13 cellular contexts compared by ENCODE assay signal in the genomic region with DNA sequence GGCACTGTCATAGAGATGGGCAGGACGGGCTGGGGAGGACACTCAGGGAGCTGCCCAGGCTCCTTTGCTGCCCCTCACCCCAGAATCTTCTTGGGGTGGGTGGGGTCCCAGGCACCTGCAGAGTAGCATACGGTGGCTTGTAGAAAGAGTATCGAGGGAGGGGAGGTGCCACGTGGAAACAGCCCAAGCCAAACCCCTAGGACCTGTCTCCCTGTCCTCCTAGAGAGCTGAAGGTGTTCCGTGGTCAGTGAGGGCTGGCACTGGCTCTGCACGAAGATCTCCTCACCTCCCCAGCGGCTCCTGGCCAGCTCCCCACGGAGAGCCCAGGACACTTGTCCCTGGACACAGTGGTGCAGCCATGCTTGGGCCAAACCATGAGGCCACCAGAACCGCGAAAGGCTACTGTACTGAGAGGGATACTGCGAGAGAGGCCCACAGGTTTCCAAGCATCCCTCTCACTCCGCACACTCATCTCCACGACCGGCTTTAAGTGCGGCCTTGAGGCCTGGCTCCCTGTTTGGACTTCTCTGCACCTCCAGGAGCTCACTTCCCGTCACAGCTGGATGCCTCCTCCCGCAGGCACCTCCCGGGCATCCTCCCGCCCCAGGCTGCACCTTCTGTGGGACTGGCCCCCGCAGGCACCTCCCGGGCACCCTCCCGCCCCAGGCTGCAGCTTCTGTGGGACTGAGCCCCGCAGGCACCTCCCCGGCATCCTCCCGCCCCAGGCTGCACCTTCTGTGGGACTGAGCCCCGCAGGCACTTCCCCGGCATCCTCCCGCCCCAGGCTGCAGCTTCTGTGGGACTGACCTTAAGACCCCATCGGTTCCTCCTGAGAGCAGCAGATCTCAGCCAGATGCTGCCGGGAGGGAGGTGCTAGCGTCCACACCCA. TPM values are rescaled to one million over a fixed set of nuclear protein-coding genes. Genes with fewer than 3 reads are reported as not detected.
DNase-seq lines count a peak whose midpoint lies in the region; ATAC-seq and TF ChIP-seq lines count a peak whose summit lies in the region.
"Had no signal": no experiment of that assay in that cellular context is flagged by ENCODE, and none has a peak within 500 bp of the region (broad histone marks: within the 10 kb centered on the region; RNA-seq: fewer than 3 reads in every experiment).

No MANE protein-coding gene starts in this region.

- H3K36me3 ChIP-seq in Panc1 (ENCODE audit: control insufficient read depth, insufficient read depth, low read length) (no peaks in the 10 kb centered on the region; the same call in 1 of the 2 replicates), hepatocyte (replicated peaks; ENCODE audit: insufficient read depth, low read depth) (no peaks in the 10 kb centered on the region)

- H3K27me3 ChIP-seq in Panc1 (ENCODE audit: control insufficient read depth, insufficient read depth, low read length) (no peaks in the 10 kb centered on the region), hepatocyte (no peaks in the 10 kb centered on the region)

- no peaks in the 10 kb centered on the region for H3K9me2 ChIP-seq in hepatocyte (replicated peaks; ENCODE audit: insufficient read depth)

- no peak for DNase-seq in activated naive CD4-positive, alpha-beta T cell treated with anti-CD3 and anti-CD28 coated beads, Interleukin-2, amount 10 ng/mL, durations not matched to agents 7 days and 5 days
- DNase-seq in activated naive CD4-positive, alpha-beta T cell treated with anti-CD3 and anti-CD28 coated beads, Interleukin-2, amount 50 U/mL, for 16 hours = no peak
- DNase-seq in Panc1 (ENCODE audit: low read depth, low spot score) (no peak), hepatocyte (ENCODE audit: low spot score) (no peak), DMS79 (lab: John Stamatoyannopoulos, UW) (no peak), NCI-H748 treated with DMSO at 0.1 percent for 48 hours (lab: John Stamatoyannopoulos, UW) (no peak), germinal center (ENCODE audit: low spot score) (no peak)
- no peak for DNase-seq in stimulated activated naive B cell treated with anti-CD40 and anti-IgM and Interleukin-4, amounts not matched to agents 10 μg/mL and 1 μg/mL and 100 μg/mL, for 72 hours
- DNase-seq: occipital lobe; stimulated activated CD4-positive, alpha-beta T cell treated with anti-CD3 and anti-CD28 coated beads, Interleukin-1b, Interleukin-23, amount 100 ng/mL, for 48 hours had no signal

- BruUV-seq in Panc1 (replicated peaks; lab: Mats Ljungman, UMichigan) = no TSS peak

- peak overlapping the region; percentile 49 for H3K4me3 Mint-ChIP-seq in activated naive CD4-positive, alpha-beta T cell treated with anti-CD3 and anti-CD28 coated beads, Interleukin-2, amount 10 ng/mL, durations not matched to agents 7 days and 5 days
- peak overlapping the region; percentile 35 to 65 for H3K4me3 Mint-ChIP-seq in stimulated activated naive B cell treated with anti-CD40 and anti-IgM and Interleukin-4, amounts not matched to agents 10 μg/mL and 1 μg/mL and 100 μg/mL, for 72 hours

- H3K4me2 ChIP-seq in hepatocyte = peak overlapping the region; percentile 98

- H3K9me3 Mint-ChIP-seq in activated naive CD4-positive, alpha-beta T cell treated with anti-CD3 and anti-CD28 coated beads, Interleukin-2, amount 10 ng/mL, durations not matched to agents 7 days and 5 days = no peaks in the 10 kb centered on the region
- H3K9me3 Mint-ChIP-seq in stimulated activated naive B cell treated with anti-CD40 and anti-IgM and Interleukin-4, amounts not matched to agents 10 μg/mL and 1 μg/mL and 100 μg/mL, for 72 hours = no peaks in the 10 kb centered on the region

- 90% methylated on average over 25 of the region's 31 CpGs for WGBS in hepatocyte (ENCODE audit: low lambda C conversion rate, missing lambda C conversion rate)

- in situ Hi-C loops in Panc1 (cut with HindIII; ENCODE audit: low pct_unique_long_range_greater_than_20kb, low sequenced_read_pairs) = no loop called here

- peaks cover 31% of the 10 kb centered on the region for H3K4me1 Mint-ChIP-seq in activated naive CD4-positive, alpha-beta T cell treated with anti-CD3 and anti-CD28 coated beads, Interleukin-2, amount 10 ng/mL, durations not matched to agents 7 days and 5 days
- peaks cover 22 to 42% of the 10 kb centered on the region in 2 donors for H3K4me1 Mint-ChIP-seq in stimulated activated naive B cell treated with anti-CD40 and anti-IgM and Interleukin-4, amounts not matched to agents 10 μg/mL and 1 μg/mL and 100 μg/mL, for 72 hours

- H3K27ac Mint-ChIP-seq in activated naive CD4-positive, alpha-beta T cell treated with anti-CD3 and anti-CD28 coated beads, Interleukin-2, amount 10 ng/mL, durations not matched to agents 7 days and 5 days = no peak overlapping the region
- H3K27ac Mint-ChIP-seq in stimulated activated naive B cell treated with anti-CD40 and anti-IgM and Interleukin-4, amounts not matched to agents 10 μg/mL and 1 μg/mL and 100 μg/mL, for 72 hours = peak overlapping the region; percentile 75

- intact Hi-C loops in Panc1 (cut with micrococcal nuclease; ENCODE audit: unreplicated experiment) = no loop called here

- H4K20me1 ChIP-seq in hepatocyte (ENCODE audit: insufficient read depth, poor library complexity, severe bottlenecking) = peaks cover 18% of the 10 kb centered on the region

- H3K27ac ChIP-seq in Panc1 (ENCODE audit: low read length) (peak overlapping the region; percentile 85; the same call in 1 of the 2 replicates), hepatocyte (no peak overlapping the region)

- H3K79me2 ChIP-seq in hepatocyte = peaks cover 22% of the 10 kb centered on the region

- H3K4me1 ChIP-seq in Panc1 (ENCODE audit: control insufficient read depth, insufficient read depth, low read length) (peaks cover 40% of the 10 kb centered on the region), hepatocyte (ENCODE audit: insufficient read depth) (peaks cover 30% of the 10 kb centered on the region)

- CTCF ChIA-PET in activated naive CD4-positive, alpha-beta T cell treated with anti-CD3 and anti-CD28 coated beads, Interleukin-2, amount 10 ng/mL, durations not matched to agents 7 days and 5 days (lab: Charles Lee) = no interaction called here
- CTCF ChIA-PET in Panc1 (lab: Charles Lee) = interaction anchor here (0.6 kb wide), 2 partner anchors 37 to 90 kb away, joined by 3 to 5 read pairs; no protein-coding TSS in a partner anchor

- TF ChIP-seq CTCF in Panc1 (IDR thresholded peaks at IDR 0.05) (no peak), hepatocyte (IDR thresholded peaks at IDR 0.05; ENCODE audit: poor library complexity) (no peak)

- no peaks in the 10 kb centered on the region for H3K9me3 ChIP-seq in Panc1 (ENCODE audit: control insufficient read depth, insufficient read depth, low read depth, low read length)
- H3K9me3 ChIP-seq in hepatocyte (ENCODE audit: low read depth) = no peaks in the 10 kb centered on the region

- H3K4me3 ChIP-seq in Panc1 (ENCODE audit: low read depth in 2 of 2, low read length in 2 of 2) = peak overlapping the region in 1 of 2 experiments; percentile 79; a peak in 3 of 4 replicates
- no peak overlapping the region for H3K4me3 ChIP-seq in hepatocyte

- ATAC-seq in Panc1 = no peak
- ATAC-seq in stimulated activated naive B cell treated with anti-CD40 and anti-IgM and Interleukin-4, amounts not matched to agents 10 μg/mL and 1 μg/mL and 100 μg/mL, for 72 hours (replicated peaks) = no peak

- H3K36me3 Mint-ChIP-seq in activated naive CD4-positive, alpha-beta T cell treated with anti-CD3 and anti-CD28 coated beads, Interleukin-2, amount 10 ng/mL, durations not matched to agents 7 days and 5 days = no peaks in the 10 kb centered on the region
- peaks cover 18 to 36% of the 10 kb centered on the region in 2 donors for H3K36me3 Mint-ChIP-seq in stimulated activated naive B cell treated with anti-CD40 and anti-IgM and Interleukin-4, amounts not matched to agents 10 μg/mL and 1 μg/mL and 100 μg/mL, for 72 hours

- peaks cover 39% of the 10 kb centered on the region for H3K27me3 Mint-ChIP-seq in activated naive CD4-positive, alpha-beta T cell treated with anti-CD3 and anti-CD28 coated beads, Interleukin-2, amount 10 ng/mL, durations not matched to agents 7 days and 5 days
- H3K27me3 Mint-ChIP-seq in stimulated activated naive B cell treated with anti-CD40 and anti-IgM and Interleukin-4, amounts not matched to agents 10 μg/mL and 1 μg/mL and 100 μg/mL, for 72 hours = peaks cover 4 to 21% of the 10 kb centered on the region in 2 donors

- POLR2A ChIA-PET in Panc1 (lab: Charles Lee) = interaction anchor here (0.6 kb wide), 1 partner anchor 32 kb away, joined by 3 read pairs; no protein-coding TSS in a partner anchor

- H2AFZ ChIP-seq in hepatocyte = no peak overlapping the region

RNA-seq across cellular contexts. Expression of gene MAFG, which starts 2.0 kb away (rescaled TPM):
- total RNA-seq in Panc1 (2021; ENCODE audit: unreplicated experiment) (57.0 TPM), hepatocyte (18.1 and 21.3 TPM in 2 replicates)
- 48.3 TPM for polyA plus RNA-seq in Panc1 (2012; ENCODE audit: insufficient read length)
- polyA plus RNA-seq in hepatocyte = 28.5 and 37.4 TPM in 2 replicates

RNA-seq across cellular contexts. Expression of gene PYCR1, which starts 7.6 kb away (rescaled TPM):
- 212 TPM for total RNA-seq in Panc1 (2021; ENCODE audit: unreplicated experiment)
- 295 TPM for polyA plus RNA-seq in Panc1 (2012; ENCODE audit: insufficient read length)
- total RNA-seq in hepatocyte = 109 and 113 TPM in 2 replicates
- polyA plus RNA-seq in hepatocyte = 149 and 162 TPM in 2 replicates

RNA-seq across cellular contexts. Expression of gene SIRT7, which starts 11.5 kb away (rescaled TPM):
- total RNA-seq in Panc1 (2021; ENCODE audit: unreplicated experiment) = 82.5 TPM
- polyA plus RNA-seq in Panc1 (2012; ENCODE audit: insufficient read length) = 79.6 TPM
- 16.5 and 18.6 TPM in 2 replicates for total RNA-seq in hepatocyte
- polyA plus RNA-seq in hepatocyte = 35.2 and 36.0 TPM in 2 replicates

RNA-seq across cellular contexts. Expression of gene MYADML2, which starts 17.5 kb away (rescaled TPM):
- not detected for total RNA-seq in Panc1 (2021; ENCODE audit: unreplicated experiment)
- 0.46 TPM for polyA plus RNA-seq in Panc1 (2012; ENCODE audit: insufficient read length)
- total RNA-seq in hepatocyte = not detected in 2 replicates
- 0.06 TPM in 2 replicates for polyA plus RNA-seq in hepatocyte
- total RNA-seq: LHCN-M2 had no signal
- polyA plus RNA-seq: BJ, esophagus had no signal

RNA-seq across cellular contexts. Expression of gene PCYT2, which starts 18.3 kb away (rescaled TPM):
- 91.2 TPM for total RNA-seq in Panc1 (2021; ENCODE audit: unreplicated experiment)
- 101 TPM for polyA plus RNA-seq in Panc1 (2012; ENCODE audit: insufficient read length)
- total RNA-seq in hepatocyte = 81.1 and 84.7 TPM in 2 replicates
- 124 and 126 TPM in 2 replicates for polyA plus RNA-seq in hepatocyte
